In the genomic region with DNA sequence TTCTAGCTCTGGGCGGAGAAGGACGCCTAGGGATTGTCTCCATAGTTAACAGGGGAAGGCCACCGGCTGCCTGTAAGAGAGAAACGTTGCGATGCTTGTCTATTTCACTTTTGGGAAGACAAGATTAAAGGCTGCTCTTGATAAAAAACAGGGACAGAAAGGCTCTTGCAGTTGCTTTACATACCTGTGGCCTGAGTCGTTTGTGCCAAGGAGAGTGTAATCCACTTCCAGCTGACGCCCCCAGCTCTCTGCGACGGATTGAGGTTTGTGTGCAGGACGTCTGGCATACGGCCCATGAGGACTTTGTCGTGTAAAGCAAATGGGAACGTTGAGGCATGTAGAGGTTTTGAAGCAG, we compare ENCODE assay signal across 8 cellular contexts. TPM values are rescaled to one million over a fixed set of nuclear protein-coding genes. Genes with fewer than 3 reads are reported as not detected.
DNase-seq lines count a peak whose midpoint lies in the region; ATAC-seq, FAIRE-seq and TF ChIP-seq lines count a peak whose summit lies in the region.

No MANE protein-coding gene starts in this region.

- H3K9me3 Mint-ChIP-seq in activated B cell treated with CpG ODN at 0.5 μM for 24 hours = no peaks in the 10 kb centered on the region

- peak overlapping the region; percentile 94 for H3K27ac Mint-ChIP-seq in activated B cell treated with CpG ODN at 0.5 μM for 24 hours

- peak overlapping the region in 3 of 4 donors; percentile 95 to 99 (median 98) for H3K27ac ChIP-seq in pancreas

- H3K36me3 Mint-ChIP-seq in activated B cell treated with CpG ODN at 0.5 μM for 24 hours (ENCODE audit: low read depth) = peaks cover 63% of the 10 kb centered on the region

- peaks cover 77% of the 10 kb centered on the region for H3K4me1 Mint-ChIP-seq in activated B cell treated with CpG ODN at 0.5 μM for 24 hours

- no peaks in the 10 kb centered on the region for H3K9me3 ChIP-seq in pancreas

- FAIRE-seq in pancreas (lab: Jason Lieb, UNC) = no peak

- POLR2A ChIA-PET in activated B cell treated with CpG ODN at 0.5 μM for 24 hours (lab: Charles Lee) = interaction anchor here (0.7 to 8.9 kb wide), 12 partner anchors 10 to 149 kb away, joined by 3 to 427 read pairs (median 10); no protein-coding TSS in a partner anchor

- no peaks in the 10 kb centered on the region for H3K36me3 ChIP-seq in pancreas

- CTCF ChIA-PET in activated B cell treated with CpG ODN at 0.5 μM for 24 hours (lab: Charles Lee) = interaction anchor here (0.8 to 3.3 kb wide), 6 partner anchors 15 to 156 kb away, joined by 3 to 22 read pairs (median 5); no protein-coding TSS in a partner anchor

- intact Hi-C loops in activated B cell treated with CpG ODN at 0.5 μM for 24 hours (cut with micrococcal nuclease) = loop anchor here (2.0 kb wide), 3 partner anchors 20 to 1494 kb away; partner anchors contain the start of gene ARHGAP12
- intact Hi-C loops in pancreas (cut with DNase I) = no loop called here

- WGBS in pancreas, 2 donors = 5 to 6% methylated on average over 13 of the region's 13 CpGs

- no peaks in the 10 kb centered on the region for H3K27me3 ChIP-seq in pancreas

- H3K4me3 Mint-ChIP-seq in activated B cell treated with CpG ODN at 0.5 μM for 24 hours = peak overlapping the region; percentile 95

- no peaks in the 10 kb centered on the region for H3K27me3 Mint-ChIP-seq in activated B cell treated with CpG ODN at 0.5 μM for 24 hours

- TF ChIP-seq CTCF in HFF-Myc (IDR thresholded peaks at IDR 0.05; ENCODE audit: low read depth, low read length, missing control alignments) (no peak), activated B cell treated with CpG ODN at 0.5 μM for 24 hours (IDR thresholded peaks at IDR 0.05) (no peak), foreskin fibroblast (IDR thresholded peaks at IDR 0.05; ENCODE audit: low read depth, low read length) (no peak), pancreas (IDR thresholded peaks at IDR 0.05) (no peak)

- ATAC-seq in activated B cell treated with CpG ODN at 0.5 μM for 24 hours (ENCODE audit: low read depth) = no peak
- ATAC-seq in pancreas = peak in 1 of 4 donors; percentile 0
- no peak for ATAC-seq in esophagus mucosa
- ATAC-seq in GM19463 (IDR thresholded peaks at IDR 0.05; ENCODE audit: unreplicated experiment) = no peak

- H3K4me3 ChIP-seq in HFF-Myc (replicated peaks; ENCODE audit: low read depth, low read length) (peak overlapping the region; percentile 77), foreskin fibroblast (ENCODE audit: low read depth in 1 of 2, low read length in 2 of 2) (peak overlapping the region; percentile 77 to 80), pancreas (peak overlapping the region; percentile 60 to 98 (median 92))

- peaks cover 0 to 10% (median 3%) of the 10 kb centered on the region in 3 donors for H3K4me1 ChIP-seq in pancreas

- no peak for DNase-seq in HFF-Myc (ENCODE audit: extremely low read depth, low read depth)
- no peak for DNase-seq in activated B cell treated with CpG ODN at 0.5 μM for 24 hours
- DNase-seq in foreskin fibroblast = no peak
- peak in 2 of 6 donors; percentile 22 to 50 for DNase-seq in pancreas
- DNase-seq in GM19240 (ENCODE audit: insufficient read length, low spot score) = no peak
- DNase-seq in KG1 (lab: John Stamatoyannopoulos, UW) = no peak

RNA-seq across cellular contexts. Expression of gene MAP3K8, which starts 1.1 kb away (rescaled TPM):
- 141 and 160 TPM in 2 replicates for total RNA-seq in activated B cell treated with CpG ODN at 0.5 μM for 24 hours
- total RNA-seq in pancreas = 1 to 10 TPM; 2.8 to 9.2 (median 4.8) TPM
- polyA plus RNA-seq in pancreas = 10 to 100 TPM in 1 of 2 donors, 1 to 10 TPM in 1; 6.9 to 13.0 TPM
- 22.1 TPM for total RNA-seq in esophagus mucosa
